In the genomic region with DNA sequence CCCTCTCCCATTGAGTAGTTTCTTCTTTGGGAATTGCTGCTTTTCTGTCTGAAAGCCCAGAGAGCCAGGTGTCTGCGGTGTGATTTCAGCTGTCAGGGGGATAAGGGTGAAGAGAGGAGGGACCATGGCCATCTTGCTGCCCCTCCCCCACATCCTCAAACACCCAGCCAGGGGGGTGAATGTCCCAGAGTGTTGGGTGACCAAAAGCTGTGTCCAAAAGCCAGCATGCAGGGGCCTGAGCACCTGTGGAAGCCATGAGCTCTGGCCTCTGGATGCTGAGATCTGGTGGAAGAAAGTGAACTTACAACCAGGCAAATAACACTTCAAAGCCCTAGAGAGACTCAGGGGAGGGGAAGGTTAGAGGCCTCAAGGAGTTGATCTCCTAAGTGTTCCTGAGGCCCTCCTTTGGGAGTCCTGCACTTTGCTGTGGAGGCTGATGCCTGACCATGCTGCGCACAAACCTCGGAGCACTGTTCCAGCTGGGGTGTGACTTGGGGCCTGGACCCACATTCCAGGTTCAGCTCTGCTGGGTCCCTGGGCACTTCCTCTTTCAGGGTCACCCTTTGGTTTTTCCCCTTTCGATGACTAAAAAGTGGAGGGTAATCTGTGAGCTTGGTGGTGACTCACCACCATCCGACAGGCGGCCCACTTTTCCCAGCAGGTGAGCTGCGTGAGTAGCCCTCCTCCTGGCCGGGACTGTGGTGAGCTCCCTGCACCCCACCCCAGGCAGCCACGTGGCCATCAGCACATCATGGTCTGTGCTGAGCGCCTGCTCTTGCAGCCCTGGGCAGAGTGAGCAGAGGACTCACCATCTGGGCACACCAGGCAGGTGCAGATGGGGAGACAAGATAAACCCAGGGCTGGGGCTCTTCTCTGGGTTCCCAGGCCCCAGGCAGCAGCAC, we compare ENCODE assay signal across 10 cellular contexts.
A peak's percentile ranks its signal among the peaks of the same experiment; 100 is the strongest.
DNase-seq lines count a peak whose midpoint lies in the region; ATAC-seq and TF ChIP-seq lines count a peak whose summit lies in the region.
"Had no signal": no experiment of that assay in that cellular context is flagged by ENCODE, and none has a peak within 500 bp of the region (broad histone marks: within the 10 kb centered on the region; RNA-seq: fewer than 3 reads in every experiment).

No MANE protein-coding gene starts in this region.

- no peak overlapping the region for H3K27ac Mint-ChIP-seq in T-helper 17 cell

- H3K36me3 Mint-ChIP-seq in T-helper 17 cell (ENCODE audit: low read depth): peaks cover 4% of the 10 kb centered on the region

- H3K9me3 ChIP-seq in BE2C: no peaks in the 10 kb centered on the region
- no peaks in the 10 kb centered on the region for H3K9me3 ChIP-seq in left lung
- no peaks in the 10 kb centered on the region for H3K9me3 ChIP-seq in T-helper 17 cell (ENCODE audit: control insufficient read depth, low read length, poor library complexity, severe bottlenecking)

- no peak overlapping the region for H3K4me3 Mint-ChIP-seq in T-helper 17 cell
- H3K4me3 Mint-ChIP-seq: immature natural killer cell had no signal

- TF ChIP-seq CTCF in BE2C (IDR thresholded peaks at IDR 0.05; ENCODE audit: low read depth, low read length) (no peak), epithelial cell of proximal tubule (conservative IDR thresholded peaks at IDR 0.05; ENCODE audit: low read depth, low read length) (no peak), left lung (IDR thresholded peaks at IDR 0.05) (no peak)

- H3K4me3 ChIP-seq in BE2C (ENCODE audit: low read depth, low read length): no peak overlapping the region
- no peak overlapping the region for H3K4me3 ChIP-seq in epithelial cell of proximal tubule (ENCODE audit: low read depth, low read length)
- no peak overlapping the region for H3K4me3 ChIP-seq in left lung

- DNase-seq in BE2C (peak; percentile 62), NCI-H524 treated with DMSO at 0.1 percent for 48 hours (lab: John Stamatoyannopoulos, UW) (peak; percentile 58), epithelial cell of proximal tubule (ENCODE audit: low read depth) (peak; percentile 55), left lung (no peak), T-helper 17 cell (no peak)
- DNase-seq: immature natural killer cell; stimulated activated CD4-positive, alpha-beta T cell treated with anti-CD3 and anti-CD28 coated beads, Interleukin-1b, Interleukin-23, amount 100 ng/mL, for 48 hours had no signal

- H3K4me1 Mint-ChIP-seq in T-helper 17 cell: peaks cover 18% of the 10 kb centered on the region

- ATAC-seq in GM19463 (IDR thresholded peaks at IDR 0.05; ENCODE audit: unreplicated experiment) (peak; percentile 91), HG03095 (IDR thresholded peaks at IDR 0.05; ENCODE audit: unreplicated experiment) (no peak), HG02970 (IDR thresholded peaks at IDR 0.05; ENCODE audit: low FRiP score, unreplicated experiment) (no peak), left lung (no peak), T-helper 17 cell (no peak)

- no peaks in the 10 kb centered on the region for H3K27me3 ChIP-seq in BE2C
- no peaks in the 10 kb centered on the region for H3K27me3 ChIP-seq in left lung

- no peaks in the 10 kb centered on the region for H3K27me3 Mint-ChIP-seq in T-helper 17 cell

- no peaks in the 10 kb centered on the region for H3K36me3 ChIP-seq in BE2C
- peaks cover 0 to 4% of the 10 kb centered on the region in 2 donors for H3K36me3 ChIP-seq in left lung

- H3K27ac ChIP-seq in left lung: no peak overlapping the region

- peaks cover 17% of the 10 kb centered on the region for H3K4me1 ChIP-seq in BE2C
- peaks cover 0 to 10% of the 10 kb centered on the region in 2 donors for H3K4me1 ChIP-seq in left lung

- intact Hi-C loops in left lung (cut with DNase I): no loop called here

Comparison
In these comparisons a context has a peak if more than half of its experiments do, and no peak if none do; other contexts are left out.
1. DNase-seq: peak in BE2C (single experiment), NCI-H524 treated with DMSO at 0.1 percent for 48 hours (single experiment) and epithelial cell of proximal tubule (single experiment); none in left lung (0 of 2) and T-helper 17 cell (0 of 3).